ENCODE assay signal across 13 cellular contexts in genomic region chr5:154107010-154107409, GRCh38.
"Had no signal": no experiment of that assay in that cellular context is flagged by ENCODE, and none has a peak within 500 bp of the region (broad histone marks: within the 10 kb centered on the region; RNA-seq: fewer than 3 reads in every experiment).

No MANE protein-coding gene starts in this region.

- FAIRE-seq: endothelial cell of umbilical vein, small intestine had no signal

- H3K27me3 Mint-ChIP-seq: effector memory CD8-positive, alpha-beta T cell had no signal

- H3K36me3 ChIP-seq: right atrium auricular region had no signal

- ATAC-seq: effector memory CD8-positive, alpha-beta T cell; foreskin keratinocyte; left colon had no signal

- H3K4me3 ChIP-seq: right atrium auricular region had no signal

- H3K9me3 Mint-ChIP-seq: effector memory CD8-positive, alpha-beta T cell; nephron had no signal

- DNase-seq: effector memory CD8-positive, alpha-beta T cell; erythroblast; foreskin keratinocyte; left colon; naive B cell; small intestine; stimulated activated CD4-positive, alpha-beta T cell treated with anti-CD3 and anti-CD28 coated beads, Interleukin-12 subunit alpha, Interleukin-12 subunit beta, amount 100 ng/mL, for 4 hours; stimulated activated CD4-positive, alpha-beta T cell treated with anti-CD3 and anti-CD28 coated beads, Interleukin-2, amount 100 ng/mL, for 48 hours; stimulated activated naive CD4-positive, alpha-beta T cell treated with Interleukin-2 at 50 U/mL for 16 hours; trophoblast cell had no signal

- H3K27me3 ChIP-seq: right atrium auricular region had no signal

- H3K36me3 Mint-ChIP-seq: naive B cell had no signal

- H3K4me1 Mint-ChIP-seq: naive B cell had no signal

- H3K9me3 ChIP-seq: right atrium auricular region had no signal

- H3K27ac ChIP-seq: foreskin keratinocyte, right atrium auricular region had no signal

- H3K27ac Mint-ChIP-seq: effector memory CD8-positive, alpha-beta T cell; naive B cell; nephron had no signal

- H3K4me3 Mint-ChIP-seq: effector memory CD8-positive, alpha-beta T cell; naive B cell; nephron had no signal

- H3K4me1 ChIP-seq: foreskin keratinocyte had no signal
